15 cellular contexts compared by ENCODE assay signal in genomic region chr2:190973726-190974628, GRCh38. TPM values are rescaled to one million over a fixed set of nuclear protein-coding genes. Genes with fewer than 3 reads are reported as not detected.
DNase-seq lines count a peak whose midpoint lies in the region; ATAC-seq and TF ChIP-seq lines count a peak whose summit lies in the region.
"Had no signal": no experiment of that assay in that cellular context is flagged by ENCODE, and none has a peak within 500 bp of the region (broad histone marks: within the 10 kb centered on the region; RNA-seq: fewer than 3 reads in every experiment).

No MANE protein-coding gene starts in this region.

- no peaks in the 10 kb centered on the region for H3K9me3 ChIP-seq in parathyroid adenoma (ENCODE audit: control insufficient read depth, low read length)
- H3K9me3 ChIP-seq: prostate gland, vagina had no signal

- H3K9ac ChIP-seq in parathyroid adenoma, result no peak overlapping the region

- H3K27ac ChIP-seq in caudate nucleus (ENCODE audit: low read depth, low read length) (peak overlapping the region; percentile 71), parathyroid adenoma (peak overlapping the region; percentile 84)
- H3K27ac ChIP-seq: PC-9, prostate gland, vagina had no signal

- no peak for DNase-seq in activated T-cell treated with anti-CD3 and anti-CD28 coated beads, Interleukin-2, amount 50 U/mL, for 72 hours
- no peak for DNase-seq in activated T-cell treated with anti-CD3 and anti-CD28 coated beads, Interleukin-2, amount 50 U/mL, for 1 hour
- DNase-seq in NCI-H226 (peak; percentile 36), caudate nucleus (lab: John Stamatoyannopoulos, UW) (no peak), type B pancreatic cell (ENCODE audit: extremely low spot score, unreplicated experiment) (no peak), NCI-H187 (lab: John Stamatoyannopoulos, UW) (no peak)
- DNase-seq: activated CD4-positive, alpha-beta T cell treated with anti-CD3 and anti-CD28 coated beads, Interleukin-2, amount 50 U/mL, for 4 hours; MV-4-11; NCI-H2171 treated with DMSO at 0.1 percent for 48 hours; PC-9; stimulated activated CD8-positive, alpha-beta memory T cell treated with anti-CD3 and anti-CD28 coated beads, Interleukin-4, amount 100 ng/mL, for 48 hours had no signal

- peak overlapping the region; percentile 3 for H3K4me2 ChIP-seq in parathyroid adenoma (ENCODE audit: low read length)
- H3K4me2 ChIP-seq: PC-9 had no signal

- peaks cover 32% of the 10 kb centered on the region for H3K4me1 ChIP-seq in parathyroid adenoma
- H3K4me1 ChIP-seq: prostate gland, vagina had no signal

- peaks cover 7% of the 10 kb centered on the region for H3K36me3 ChIP-seq in parathyroid adenoma (ENCODE audit: control insufficient read depth, insufficient read depth, low read length)

- peak overlapping the region; percentile 75 for H2AFZ ChIP-seq in parathyroid adenoma
- H2AFZ ChIP-seq: PC-9 had no signal

- no peaks in the 10 kb centered on the region for H3K79me2 ChIP-seq in parathyroid adenoma

- no peaks in the 10 kb centered on the region for H3K9me3 Mint-ChIP-seq in activated T-cell treated with anti-CD3 and anti-CD28 coated beads, Interleukin-2, amount 50 U/mL, for 72 hours
- no peaks in the 10 kb centered on the region for H3K9me3 Mint-ChIP-seq in type B pancreatic cell

- H3K4me1 Mint-ChIP-seq in activated T-cell treated with anti-CD3 and anti-CD28 coated beads, Interleukin-2, amount 50 U/mL, for 72 hours (ENCODE audit: low read depth), result peaks cover 50% of the 10 kb centered on the region
- no peaks in the 10 kb centered on the region for H3K4me1 Mint-ChIP-seq in type B pancreatic cell (ENCODE audit: unreplicated experiment)

- H3K27me3 Mint-ChIP-seq in activated T-cell treated with anti-CD3 and anti-CD28 coated beads, Interleukin-2, amount 50 U/mL, for 72 hours (ENCODE audit: low read depth), result no peaks in the 10 kb centered on the region
- H3K27me3 Mint-ChIP-seq in type B pancreatic cell, result no peaks in the 10 kb centered on the region

- H3K4me3 ChIP-seq in parathyroid adenoma (ENCODE audit: low read depth, low read length), result peak overlapping the region; percentile 18
- H3K4me3 ChIP-seq: PC-9, prostate gland, vagina had no signal

- no peaks in the 10 kb centered on the region for H3K27me3 ChIP-seq in parathyroid adenoma (ENCODE audit: control insufficient read depth, insufficient read depth, low read length)
- H3K27me3 ChIP-seq: vagina had no signal

- no peak for ATAC-seq in activated T-cell treated with anti-CD3 and anti-CD28 coated beads, Interleukin-2, amount 50 U/mL, for 72 hours (replicated peaks in 1 of 2)
- ATAC-seq in GM18502 (IDR thresholded peaks at IDR 0.05; ENCODE audit: poor library complexity, unreplicated experiment), result no peak

- TF ChIP-seq CTCF in parathyroid adenoma (IDR thresholded peaks at IDR 0.05) (no peak), type B pancreatic cell (conservative IDR thresholded peaks at IDR 0.05) (no peak)

- H3K36me3 Mint-ChIP-seq in activated T-cell treated with anti-CD3 and anti-CD28 coated beads, Interleukin-2, amount 50 U/mL, for 72 hours (ENCODE audit: insufficient read depth in 2 of 2), result peaks cover 37 to 71% of the 10 kb centered on the region in 2 donors
- peaks cover 67% of the 10 kb centered on the region for H3K36me3 Mint-ChIP-seq in type B pancreatic cell

- H3K4me3 Mint-ChIP-seq in activated T-cell treated with anti-CD3 and anti-CD28 coated beads, Interleukin-2, amount 50 U/mL, for 72 hours, result no peak overlapping the region
- no peak overlapping the region for H3K4me3 Mint-ChIP-seq in type B pancreatic cell

- peak overlapping the region; percentile 61 for H3K27ac Mint-ChIP-seq in activated T-cell treated with anti-CD3 and anti-CD28 coated beads, Interleukin-2, amount 50 U/mL, for 72 hours
- H3K27ac Mint-ChIP-seq in type B pancreatic cell, result no peak overlapping the region

RNA-seq across cellular contexts. Expression of gene STAT1, which starts 40.0 kb away (rescaled TPM):
- total RNA-seq in activated T-cell treated with anti-CD3 and anti-CD28 coated beads, Interleukin-2, amount 50 U/mL, for 72 hours, result 100 to 1,000 TPM; 441 to 563 TPM
- total RNA-seq in type B pancreatic cell (ENCODE audit: low replicate concordance), result 52.8 and 85.6 TPM in 2 replicates
